In the genomic region with DNA sequence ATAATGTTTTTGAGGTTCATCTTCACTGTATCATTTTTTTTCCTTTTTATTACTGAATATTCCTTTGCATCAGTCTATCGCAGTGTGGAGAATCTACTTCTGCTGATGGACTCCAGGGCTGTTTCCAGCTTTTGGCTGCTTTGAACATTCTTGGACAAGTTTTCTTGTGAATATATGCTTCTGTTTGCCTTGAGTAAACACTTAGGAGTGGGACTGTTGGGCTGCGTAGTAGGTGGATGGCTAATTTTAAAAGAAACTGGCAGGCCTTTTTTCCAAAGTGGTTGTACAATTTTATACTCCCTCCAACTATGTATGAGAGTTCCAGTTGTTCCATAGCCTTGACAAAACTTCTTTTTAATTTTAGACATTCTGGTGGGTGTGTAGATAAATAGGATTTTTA, we compare ENCODE assay signal across 17 cellular contexts.
DNase-seq lines count a peak whose midpoint lies in the region; TF ChIP-seq lines count a peak whose summit lies in the region.
"Had no signal": no experiment of that assay in that cellular context is flagged by ENCODE, and none has a peak within 500 bp of the region (broad histone marks: within the 10 kb centered on the region; RNA-seq: fewer than 3 reads in every experiment).

No MANE protein-coding gene starts in this region.

- H3K27ac ChIP-seq in stomach smooth muscle (ENCODE audit: low read length): peak overlapping the region; percentile 6
- H3K27ac ChIP-seq: 22Rv1, A549, BLaER1 had no signal

- H3K9me3 Mint-ChIP-seq in type B pancreatic cell: peaks cover 6% of the 10 kb centered on the region

- TF ChIP-seq CTCF in type B pancreatic cell (conservative IDR thresholded peaks at IDR 0.05): no peak

- peaks cover 18% of the 10 kb centered on the region for H3K4me1 ChIP-seq in stomach smooth muscle (ENCODE audit: control insufficient read depth, insufficient read depth, low read length)
- H3K4me1 ChIP-seq: A549, BLaER1, HAP-1 had no signal

- DNase-seq in DMS53 (lab: John Stamatoyannopoulos, UW) (peak; percentile 19), DMS53 treated with DMSO at 0.1 percent for 48 hours (lab: John Stamatoyannopoulos, UW; ENCODE audit: unreplicated experiment) (no peak), type B pancreatic cell (ENCODE audit: extremely low spot score, unreplicated experiment) (no peak), SW 1271 (lab: John Stamatoyannopoulos, UW) (no peak), ureter (ENCODE audit: low spot score) (no peak)
- no peak for DNase-seq in stimulated activated CD4-positive, alpha-beta T cell treated with anti-CD3 and anti-CD28 coated beads, Interleukin-4, amount 100 ng/mL, for 1 hour
- DNase-seq: AML-193; CD4-positive, alpha-beta memory T cell; DMS153; DND-41; EL had no signal

- peaks cover 8% of the 10 kb centered on the region for H3K36me3 Mint-ChIP-seq in type B pancreatic cell
- H3K36me3 Mint-ChIP-seq: CD14-positive monocyte; CD4-positive, alpha-beta memory T cell had no signal

- no peak overlapping the region for H3K9ac ChIP-seq in stomach smooth muscle (ENCODE audit: low read length in 2 of 2)
- H3K9ac ChIP-seq: BLaER1 had no signal

- H3K4me1 Mint-ChIP-seq in type B pancreatic cell (ENCODE audit: unreplicated experiment): peaks cover 5% of the 10 kb centered on the region
- H3K4me1 Mint-ChIP-seq: CD14-positive monocyte; CD4-positive, alpha-beta memory T cell had no signal

- H3K4me3 ChIP-seq in stomach smooth muscle (ENCODE audit: low read length in 2 of 2): peak overlapping the region in 1 of 2 donors; percentile 22
- H3K4me3 ChIP-seq: A549, BLaER1, HAP-1 had no signal

- H3K9me3 ChIP-seq in stomach smooth muscle (ENCODE audit: control insufficient read depth in 2 of 2, low read length in 2 of 2): no peaks in the 10 kb centered on the region
- H3K9me3 ChIP-seq: A549, BLaER1, HAP-1 had no signal

- no peaks in the 10 kb centered on the region for H3K36me3 ChIP-seq in stomach smooth muscle (ENCODE audit: control insufficient read depth in 2 of 2, insufficient read depth in 2 of 2, low read length in 2 of 2)
- H3K36me3 ChIP-seq: BLaER1, HAP-1 had no signal

- no peaks in the 10 kb centered on the region for H3K27me3 ChIP-seq in stomach smooth muscle (ENCODE audit: control insufficient read depth in 1 of 2, insufficient read depth in 2 of 2, low read length in 2 of 2)
- H3K27me3 ChIP-seq: BLaER1 had no signal

- no peaks in the 10 kb centered on the region for H3K27me3 Mint-ChIP-seq in type B pancreatic cell

- peak overlapping the region; percentile 51 for H3K27ac Mint-ChIP-seq in type B pancreatic cell
- H3K27ac Mint-ChIP-seq: CD14-positive monocyte had no signal

- H3K4me3 Mint-ChIP-seq in type B pancreatic cell: no peak overlapping the region
- H3K4me3 Mint-ChIP-seq: CD14-positive monocyte; CD4-positive, alpha-beta memory T cell had no signal
